20 cellular contexts compared by ENCODE assay signal in the genomic region with DNA sequence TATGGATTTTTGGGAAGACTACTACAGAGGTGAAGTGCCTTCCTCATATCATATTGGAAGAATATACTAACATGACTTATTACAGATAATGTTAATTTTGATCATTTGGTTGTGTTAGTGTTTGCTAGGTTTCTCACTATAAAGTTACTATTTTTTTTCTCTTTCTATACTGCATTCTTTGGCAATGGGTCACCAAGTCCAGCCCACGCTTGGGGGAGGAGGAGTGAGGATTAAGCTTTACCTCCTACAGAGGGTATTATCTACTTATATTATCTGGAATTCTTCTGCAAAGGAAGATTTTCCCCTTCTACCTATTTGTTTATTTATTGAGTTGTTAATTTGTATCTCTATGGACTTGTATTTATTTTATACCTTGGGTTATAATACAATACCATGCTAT. TPM values are rescaled to one million over a fixed set of nuclear protein-coding genes. Genes with fewer than 3 reads are reported as not detected.
DNase-seq lines count a peak whose midpoint lies in the region; ATAC-seq and TF ChIP-seq lines count a peak whose summit lies in the region.
"Had no signal": no experiment of that assay in that cellular context is flagged by ENCODE, and none has a peak within 500 bp of the region (broad histone marks: within the 10 kb centered on the region; RNA-seq: fewer than 3 reads in every experiment).

No MANE protein-coding gene starts in this region.

- H3K4me1 Mint-ChIP-seq in neural crest cell: peaks cover 9% of the 10 kb centered on the region
- no peaks in the 10 kb centered on the region for H3K4me1 Mint-ChIP-seq in type B pancreatic cell (ENCODE audit: unreplicated experiment)
- H3K4me1 Mint-ChIP-seq: activated T-helper 17 cell treated with anti-CD3 and anti-CD28 coated beads, Interleukin-2, amount 50 U/mL, for 72 hours; natural killer cell had no signal

- no peaks in the 10 kb centered on the region for H3K9me3 Mint-ChIP-seq in neural crest cell
- no peaks in the 10 kb centered on the region for H3K9me3 Mint-ChIP-seq in type B pancreatic cell
- H3K9me3 Mint-ChIP-seq: natural killer cell had no signal

- ATAC-seq in HG03159 (IDR thresholded peaks at IDR 0.05; ENCODE audit: unreplicated experiment) (no peak), GM19455 (IDR thresholded peaks at IDR 0.05; ENCODE audit: unreplicated experiment) (no peak), HG02588 (IDR thresholded peaks at IDR 0.05; ENCODE audit: unreplicated experiment) (no peak)
- ATAC-seq: activated T-helper 17 cell treated with anti-CD3 and anti-CD28 coated beads, Interleukin-2, amount 50 U/mL, for 72 hours; natural killer cell had no signal

- TF ChIP-seq CTCF in choroid plexus epithelial cell (conservative IDR thresholded peaks at IDR 0.05; ENCODE audit: low read depth, low read length) (no peak), neural crest cell (conservative IDR thresholded peaks at IDR 0.05) (no peak), type B pancreatic cell (conservative IDR thresholded peaks at IDR 0.05) (no peak)

- H3K36me3 Mint-ChIP-seq in neural crest cell (ENCODE audit: low read depth): no peaks in the 10 kb centered on the region
- H3K36me3 Mint-ChIP-seq in type B pancreatic cell: no peaks in the 10 kb centered on the region

- H3K27me3 Mint-ChIP-seq in neural crest cell (ENCODE audit: low read depth) (no peaks in the 10 kb centered on the region), type B pancreatic cell (no peaks in the 10 kb centered on the region)

- peak; percentile 72 for DNase-seq in Daoy (ENCODE audit: low read depth)
- DNase-seq in LHCN-M2 (ENCODE audit: low read depth): peak; percentile 50
- peak; percentile 38 for DNase-seq in choroid plexus epithelial cell (ENCODE audit: low read depth)
- DNase-seq in neural crest cell (ENCODE audit: low read depth, low spot score): no peak
- DNase-seq in type B pancreatic cell (ENCODE audit: extremely low spot score, unreplicated experiment): no peak
- DNase-seq: amygdala; dermis blood vessel endothelial cell; DMS53; natural killer cell; NCI-H2029; NCI-H526 treated with DMSO at 0.1 percent for 48 hours; PC-9; retina; stimulated activated CD4-positive, alpha-beta T cell treated with anti-CD3 and anti-CD28 coated beads, Interleukin-4, amount 100 ng/mL, for 1 hour; tibial artery had no signal

- no peak overlapping the region for H3K4me3 Mint-ChIP-seq in neural crest cell
- no peak overlapping the region for H3K4me3 Mint-ChIP-seq in type B pancreatic cell
- H3K4me3 Mint-ChIP-seq: activated T-helper 17 cell treated with anti-CD3 and anti-CD28 coated beads, Interleukin-2, amount 50 U/mL, for 72 hours; natural killer cell had no signal

- H3K27ac Mint-ChIP-seq in neural crest cell (ENCODE audit: unreplicated experiment) (peak overlapping the region; percentile 48), type B pancreatic cell (no peak overlapping the region)
- H3K27ac Mint-ChIP-seq: activated T-helper 17 cell treated with anti-CD3 and anti-CD28 coated beads, Interleukin-2, amount 50 U/mL, for 72 hours; natural killer cell had no signal

- H3K4me3 ChIP-seq in choroid plexus epithelial cell (ENCODE audit: low read depth, low read length): no peak overlapping the region
- H3K4me3 ChIP-seq: lung, PC-9, tibial artery had no signal

RNA-seq across cellular contexts. Expression of a gene that starts 31.5 kb away (rescaled TPM):
- total RNA-seq in Daoy (2014; rRNA removed; shearing (Covaris generic)): 1.0 and 3.0 TPM in 2 replicates
- total RNA-seq in LHCN-M2 (2014; rRNA removed) (7.2 and 7.4 TPM in 2 replicates), neural crest cell (13.0 and 13.5 TPM in 2 replicates), type B pancreatic cell (ENCODE audit: low replicate concordance) (2.6 and 3.9 TPM in 2 replicates)
- polyA plus RNA-seq in LHCN-M2 (2012): 4.8 TPM

Comparison
In these comparisons a context has a peak if more than half of its experiments do, and no peak if none do; other contexts are left out.
1. DNase-seq: peak in Daoy (single experiment), LHCN-M2 (single experiment) and choroid plexus epithelial cell (single experiment); none in neural crest cell (single experiment) and type B pancreatic cell (single experiment).